ENCODE assay signal across 1 cellular context in the genomic region with DNA sequence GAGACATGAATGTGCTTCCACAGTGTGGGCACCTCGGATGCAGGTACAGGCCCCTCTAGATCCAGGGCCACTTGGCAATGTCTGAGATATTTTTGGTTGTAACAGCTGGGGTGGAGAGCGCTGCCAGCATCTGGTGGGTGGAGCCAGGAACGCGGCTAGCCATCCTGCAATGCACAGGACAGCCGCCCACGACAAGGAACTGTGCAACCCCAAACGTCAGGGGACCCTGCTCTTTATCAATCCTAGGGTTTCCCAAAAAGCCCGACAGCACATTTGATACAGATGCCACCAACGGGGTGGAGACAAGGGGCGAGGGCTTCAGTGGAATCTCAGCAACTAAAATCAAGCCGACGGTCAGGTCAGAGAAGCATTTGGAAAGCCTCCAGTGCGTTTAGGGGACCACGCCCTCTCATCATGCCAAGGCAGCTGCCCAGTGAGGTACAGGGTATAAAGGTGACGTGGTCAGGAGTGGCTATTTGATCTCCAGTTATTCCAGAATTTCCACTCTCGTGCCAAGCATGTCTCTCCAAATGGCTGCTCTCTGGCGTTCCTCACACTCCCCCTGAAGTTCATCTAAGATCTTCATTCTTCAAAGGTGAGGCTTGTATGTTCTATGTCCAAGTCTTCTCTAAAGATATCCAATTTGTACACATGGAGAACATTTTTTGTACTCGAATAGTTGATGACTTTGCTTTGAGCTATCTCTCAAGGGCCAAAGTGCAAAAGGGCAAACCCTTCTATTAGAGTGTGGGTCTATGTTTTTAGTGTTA.
A peak's percentile ranks its signal among the peaks of the same experiment; 100 is the strongest.
TF ChIP-seq lines count a peak whose summit lies in the region.

No MANE protein-coding gene starts in this region.

TF ChIP-seq in HepG2, 621 proteins besides CTCF, POLR2A, EP300 and RAD21 (continues in another document):
- TF ChIP-seq ZBTB38 (CRISPR knock-in tag; IDR thresholded peaks at IDR 0.05) (0 out of 2 replicates have a peak, but pooled peaks have one; percentile 39), NFATC3 (CRISPR knock-in tag; IDR thresholded peaks at IDR 0.05) (no peak), TEAD2 (CRISPR knock-in tag; IDR thresholded peaks at IDR 0.05) (no peak), HOXA3 (CRISPR knock-in tag; IDR thresholded peaks at IDR 0.05) (no peak), RFXANK (CRISPR knock-in tag; IDR thresholded peaks at IDR 0.05) (no peak), ZNF407 (CRISPR knock-in tag; IDR thresholded peaks at IDR 0.05; ENCODE audit: not compliant biosample characterization) (no peak), ZC3H13 (CRISPR knock-in tag; IDR thresholded peaks at IDR 0.05) (no peak), ZNF33B (CRISPR knock-in tag; IDR thresholded peaks at IDR 0.05) (no peak), KAT8 (CRISPR knock-in tag; IDR thresholded peaks at IDR 0.05) (peak; percentile 16; the same call in 1 of the 2 replicates), IKZF1 (IDR thresholded peaks at IDR 0.05) (no peak), POGK (CRISPR knock-in tag; conservative IDR thresholded peaks at IDR 0.05) (no peak), ZNF138 (CRISPR knock-in tag; IDR thresholded peaks at IDR 0.05; ENCODE audit: low read depth) (no peak), ZFP41 (CRISPR knock-in tag; IDR thresholded peaks at IDR 0.05; ENCODE audit: borderline replicate concordance) (no peak), SAFB2 (CRISPR knock-in tag; IDR thresholded peaks at IDR 0.05; ENCODE audit: borderline replicate concordance, low read depth) (no peak), RNF219 (CRISPR knock-in tag; IDR thresholded peaks at IDR 0.05) (no peak), EED (CRISPR knock-in tag; IDR thresholded peaks at IDR 0.05) (no peak), XRCC5 (optimal IDR thresholded peaks at IDR 0.05; ENCODE audit: low read length) (no peak), ASH2L (IDR thresholded peaks at IDR 0.05; ENCODE audit: insufficient read length, low read depth, low read length) (peak; percentile 39), ZNF598 (CRISPR knock-in tag; IDR thresholded peaks at IDR 0.05; ENCODE audit: borderline replicate concordance) (no peak)
- TF ChIP-seq, protein P1, sequence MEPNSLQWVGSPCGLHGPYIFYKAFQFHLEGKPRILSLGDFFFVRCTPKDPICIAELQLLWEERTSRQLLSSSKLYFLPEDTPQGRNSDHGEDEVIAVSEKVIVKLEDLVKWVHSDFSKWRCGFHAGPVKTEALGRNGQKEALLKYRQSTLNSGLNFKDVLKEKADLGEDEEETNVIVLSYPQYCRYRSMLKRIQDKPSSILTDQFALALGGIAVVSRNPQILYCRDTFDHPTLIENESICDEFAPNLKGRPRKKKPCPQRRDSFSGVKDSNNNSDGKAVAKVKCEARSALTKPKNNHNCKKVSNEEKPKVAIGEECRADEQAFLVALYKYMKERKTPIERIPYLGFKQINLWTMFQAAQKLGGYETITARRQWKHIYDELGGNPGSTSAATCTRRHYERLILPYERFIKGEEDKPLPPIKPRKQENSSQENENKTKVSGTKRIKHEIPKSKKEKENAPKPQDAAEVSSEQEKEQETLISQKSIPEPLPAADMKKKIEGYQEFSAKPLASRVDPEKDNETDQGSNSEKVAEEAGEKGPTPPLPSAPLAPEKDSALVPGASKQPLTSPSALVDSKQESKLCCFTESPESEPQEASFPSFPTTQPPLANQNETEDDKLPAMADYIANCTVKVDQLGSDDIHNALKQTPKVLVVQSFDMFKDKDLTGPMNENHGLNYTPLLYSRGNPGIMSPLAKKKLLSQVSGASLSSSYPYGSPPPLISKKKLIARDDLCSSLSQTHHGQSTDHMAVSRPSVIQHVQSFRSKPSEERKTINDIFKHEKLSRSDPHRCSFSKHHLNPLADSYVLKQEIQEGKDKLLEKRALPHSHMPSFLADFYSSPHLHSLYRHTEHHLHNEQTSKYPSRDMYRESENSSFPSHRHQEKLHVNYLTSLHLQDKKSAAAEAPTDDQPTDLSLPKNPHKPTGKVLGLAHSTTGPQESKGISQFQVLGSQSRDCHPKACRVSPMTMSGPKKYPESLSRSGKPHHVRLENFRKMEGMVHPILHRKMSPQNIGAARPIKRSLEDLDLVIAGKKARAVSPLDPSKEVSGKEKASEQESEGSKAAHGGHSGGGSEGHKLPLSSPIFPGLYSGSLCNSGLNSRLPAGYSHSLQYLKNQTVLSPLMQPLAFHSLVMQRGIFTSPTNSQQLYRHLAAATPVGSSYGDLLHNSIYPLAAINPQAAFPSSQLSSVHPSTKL (CRISPR knock-in tag; IDR thresholded peaks at IDR 0.05) = peak; percentile 57; the same call in 1 of the 2 replicates
- TF ChIP-seq, protein P2, sequence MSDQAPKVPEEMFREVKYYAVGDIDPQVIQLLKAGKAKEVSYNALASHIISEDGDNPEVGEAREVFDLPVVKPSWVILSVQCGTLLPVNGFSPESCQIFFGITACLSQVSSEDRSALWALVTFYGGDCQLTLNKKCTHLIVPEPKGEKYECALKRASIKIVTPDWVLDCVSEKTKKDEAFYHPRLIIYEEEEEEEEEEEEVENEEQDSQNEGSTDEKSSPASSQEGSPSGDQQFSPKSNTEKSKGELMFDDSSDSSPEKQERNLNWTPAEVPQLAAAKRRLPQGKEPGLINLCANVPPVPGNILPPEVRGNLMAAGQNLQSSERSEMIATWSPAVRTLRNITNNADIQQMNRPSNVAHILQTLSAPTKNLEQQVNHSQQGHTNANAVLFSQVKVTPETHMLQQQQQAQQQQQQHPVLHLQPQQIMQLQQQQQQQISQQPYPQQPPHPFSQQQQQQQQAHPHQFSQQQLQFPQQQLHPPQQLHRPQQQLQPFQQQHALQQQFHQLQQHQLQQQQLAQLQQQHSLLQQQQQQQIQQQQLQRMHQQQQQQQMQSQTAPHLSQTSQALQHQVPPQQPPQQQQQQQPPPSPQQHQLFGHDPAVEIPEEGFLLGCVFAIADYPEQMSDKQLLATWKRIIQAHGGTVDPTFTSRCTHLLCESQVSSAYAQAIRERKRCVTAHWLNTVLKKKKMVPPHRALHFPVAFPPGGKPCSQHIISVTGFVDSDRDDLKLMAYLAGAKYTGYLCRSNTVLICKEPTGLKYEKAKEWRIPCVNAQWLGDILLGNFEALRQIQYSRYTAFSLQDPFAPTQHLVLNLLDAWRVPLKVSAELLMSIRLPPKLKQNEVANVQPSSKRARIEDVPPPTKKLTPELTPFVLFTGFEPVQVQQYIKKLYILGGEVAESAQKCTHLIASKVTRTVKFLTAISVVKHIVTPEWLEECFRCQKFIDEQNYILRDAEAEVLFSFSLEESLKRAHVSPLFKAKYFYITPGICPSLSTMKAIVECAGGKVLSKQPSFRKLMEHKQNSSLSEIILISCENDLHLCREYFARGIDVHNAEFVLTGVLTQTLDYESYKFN (CRISPR knock-in tag; conservative IDR thresholded peaks at IDR 0.05) = peak; percentile 71
- TF ChIP-seq, protein P3, sequence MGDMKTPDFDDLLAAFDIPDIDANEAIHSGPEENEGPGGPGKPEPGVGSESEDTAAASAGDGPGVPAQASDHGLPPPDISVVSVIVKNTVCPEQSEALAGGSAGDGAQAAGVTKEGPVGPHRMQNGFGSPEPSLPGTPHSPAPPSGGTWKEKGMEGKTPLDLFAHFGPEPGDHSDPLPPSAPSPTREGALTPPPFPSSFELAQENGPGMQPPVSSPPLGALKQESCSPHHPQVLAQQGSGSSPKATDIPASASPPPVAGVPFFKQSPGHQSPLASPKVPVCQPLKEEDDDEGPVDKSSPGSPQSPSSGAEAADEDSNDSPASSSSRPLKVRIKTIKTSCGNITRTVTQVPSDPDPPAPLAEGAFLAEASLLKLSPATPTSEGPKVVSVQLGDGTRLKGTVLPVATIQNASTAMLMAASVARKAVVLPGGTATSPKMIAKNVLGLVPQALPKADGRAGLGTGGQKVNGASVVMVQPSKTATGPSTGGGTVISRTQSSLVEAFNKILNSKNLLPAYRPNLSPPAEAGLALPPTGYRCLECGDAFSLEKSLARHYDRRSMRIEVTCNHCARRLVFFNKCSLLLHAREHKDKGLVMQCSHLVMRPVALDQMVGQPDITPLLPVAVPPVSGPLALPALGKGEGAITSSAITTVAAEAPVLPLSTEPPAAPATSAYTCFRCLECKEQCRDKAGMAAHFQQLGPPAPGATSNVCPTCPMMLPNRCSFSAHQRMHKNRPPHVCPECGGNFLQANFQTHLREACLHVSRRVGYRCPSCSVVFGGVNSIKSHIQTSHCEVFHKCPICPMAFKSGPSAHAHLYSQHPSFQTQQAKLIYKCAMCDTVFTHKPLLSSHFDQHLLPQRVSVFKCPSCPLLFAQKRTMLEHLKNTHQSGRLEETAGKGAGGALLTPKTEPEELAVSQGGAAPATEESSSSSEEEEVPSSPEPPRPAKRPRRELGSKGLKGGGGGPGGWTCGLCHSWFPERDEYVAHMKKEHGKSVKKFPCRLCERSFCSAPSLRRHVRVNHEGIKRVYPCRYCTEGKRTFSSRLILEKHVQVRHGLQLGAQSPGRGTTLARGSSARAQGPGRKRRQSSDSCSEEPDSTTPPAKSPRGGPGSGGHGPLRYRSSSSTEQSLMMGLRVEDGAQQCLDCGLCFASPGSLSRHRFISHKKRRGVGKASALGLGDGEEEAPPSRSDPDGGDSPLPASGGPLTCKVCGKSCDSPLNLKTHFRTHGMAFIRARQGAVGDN (CRISPR knock-in tag; IDR thresholded peaks at IDR 0.05) = peak; percentile 54
